22 cellular contexts compared by ENCODE assay signal in the genomic region with DNA sequence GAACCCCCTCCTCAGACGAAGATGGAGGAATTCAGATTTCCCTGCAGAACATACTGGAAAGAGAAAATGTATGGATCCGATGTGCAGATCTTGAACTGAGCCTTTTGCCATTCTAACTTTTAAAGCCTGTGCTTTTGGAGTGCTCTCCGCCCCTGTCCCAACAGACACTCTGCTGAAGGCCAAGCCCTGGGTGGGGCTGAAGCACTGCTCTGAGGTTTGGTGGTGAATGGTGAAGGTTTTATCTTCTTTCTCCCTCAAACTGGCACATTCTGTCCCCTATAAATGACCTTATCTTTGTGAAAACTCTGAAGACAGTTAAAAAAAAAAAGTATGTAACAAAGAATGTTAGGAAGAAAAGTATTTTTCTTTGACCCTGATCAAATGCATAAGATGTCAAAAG.
"Had no signal": no experiment of that assay in that cellular context is flagged by ENCODE, and none has a peak within 500 bp of the region (broad histone marks: within the 10 kb centered on the region; RNA-seq: fewer than 3 reads in every experiment).

No MANE protein-coding gene starts in this region.

- H3K36me3 ChIP-seq: prostate gland, thoracic aorta, uterus had no signal

- H3K4me1 Mint-ChIP-seq: activated CD8-positive, alpha-beta memory T cell treated with anti-CD3 and anti-CD28 coated beads, Interleukin-2, amount 10 ng/mL, durations not matched to agents 7 days and 5 days; activated naive CD4-positive, alpha-beta T cell treated with anti-CD3 and anti-CD28 coated beads, Interleukin-2, amount 50 U/mL, for 24 hours; nephron progenitor cell; T-cell had no signal

- H3K9me3 ChIP-seq: body of pancreas, prostate gland, SK-N-SH, thoracic aorta, uterus had no signal

- H3K27me3 ChIP-seq: body of pancreas, uterus had no signal

- ATAC-seq: activated CD8-positive, alpha-beta memory T cell treated with anti-CD3 and anti-CD28 coated beads, Interleukin-2, amount 10 ng/mL, durations not matched to agents 7 days and 5 days; body of pancreas; stimulated activated naive CD8-positive, alpha-beta T cell treated with anti-CD3 and anti-CD28 coated beads, Interleukin-15, Interleukin-2, amounts not matched to agents 100 U/mL and 50 U/mL, for 24 hours; T-cell had no signal

- H3K27ac ChIP-seq: body of pancreas, epithelial cell of prostate, prostate gland, uterus had no signal

- FAIRE-seq: keratinocyte, small intestine had no signal

- H3K9me3 Mint-ChIP-seq: activated naive CD4-positive, alpha-beta T cell treated with anti-CD3 and anti-CD28 coated beads, Interleukin-2, amount 50 U/mL, for 24 hours; dendritic cell treated with granulocyte-macrophage colony-stimulating factor and Interleukin-4, amounts not matched to agents 40 ng/mL and 50 ng/mL, for 4 days; nephron progenitor cell; T-cell had no signal

- H3K4me1 ChIP-seq: prostate gland, uterus had no signal

- H3K27ac Mint-ChIP-seq: activated CD8-positive, alpha-beta memory T cell treated with anti-CD3 and anti-CD28 coated beads, Interleukin-2, amount 10 ng/mL, durations not matched to agents 7 days and 5 days; activated naive CD4-positive, alpha-beta T cell treated with anti-CD3 and anti-CD28 coated beads, Interleukin-2, amount 50 U/mL, for 24 hours; dendritic cell treated with granulocyte-macrophage colony-stimulating factor and Interleukin-4, amounts not matched to agents 40 ng/mL and 50 ng/mL, for 4 days; nephron progenitor cell; T-cell had no signal

- H3K4me3 ChIP-seq: body of pancreas, prostate gland, thoracic aorta, uterus had no signal

- H3K4me3 Mint-ChIP-seq: activated CD8-positive, alpha-beta memory T cell treated with anti-CD3 and anti-CD28 coated beads, Interleukin-2, amount 10 ng/mL, durations not matched to agents 7 days and 5 days; activated naive CD4-positive, alpha-beta T cell treated with anti-CD3 and anti-CD28 coated beads, Interleukin-2, amount 50 U/mL, for 24 hours; dendritic cell treated with granulocyte-macrophage colony-stimulating factor and Interleukin-4, amounts not matched to agents 40 ng/mL and 50 ng/mL, for 4 days; nephron progenitor cell; T-cell had no signal

- DNase-seq: activated CD4-positive, alpha-beta T cell treated with anti-CD3 and anti-CD28 coated beads, Interleukin-2, amount 50 U/mL, for 48 hours; activated CD4-positive, CD25-positive, alpha-beta regulatory T cell treated with anti-CD3 and anti-CD28 coated beads, Interleukin-2, amount 50 U/mL, for 72 hours; activated CD8-positive, alpha-beta memory T cell treated with anti-CD3 and anti-CD28 coated beads, Interleukin-2, amount 10 ng/mL, durations not matched to agents 7 days and 5 days; activated T-cell treated with anti-CD3 and anti-CD28 coated beads, Interleukin-2, amount 50 U/mL, for 1 hour; amniotic stem cell; body of pancreas; nephron progenitor cell; occipital lobe; SK-N-SH; small intestine; stimulated activated CD4-positive, alpha-beta T cell treated with anti-CD3 and anti-CD28 coated beads, Interleukin-4, amount 100 ng/mL, for 4 hours; stimulated activated CD8-positive, alpha-beta memory T cell treated with anti-CD3 and anti-CD28 coated beads, Interleukin-4, amount 100 ng/mL, for 48 hours; stimulated activated naive CD8-positive, alpha-beta T cell treated with anti-CD3 and anti-CD28 coated beads, Interleukin-15, Interleukin-2, amounts not matched to agents 100 U/mL and 50 U/mL, for 24 hours; T-cell; T-helper 9 cell; uterus had no signal

- H3K36me3 Mint-ChIP-seq: activated CD8-positive, alpha-beta memory T cell treated with anti-CD3 and anti-CD28 coated beads, Interleukin-2, amount 10 ng/mL, durations not matched to agents 7 days and 5 days; activated naive CD4-positive, alpha-beta T cell treated with anti-CD3 and anti-CD28 coated beads, Interleukin-2, amount 50 U/mL, for 24 hours had no signal

- H3K4me2 ChIP-seq: SK-N-SH had no signal

- H3K27me3 Mint-ChIP-seq: activated naive CD4-positive, alpha-beta T cell treated with anti-CD3 and anti-CD28 coated beads, Interleukin-2, amount 50 U/mL, for 24 hours; dendritic cell treated with granulocyte-macrophage colony-stimulating factor and Interleukin-4, amounts not matched to agents 40 ng/mL and 50 ng/mL, for 4 days; T-cell had no signal

- H3K9ac ChIP-seq: SK-N-SH had no signal
